In the genomic region with DNA sequence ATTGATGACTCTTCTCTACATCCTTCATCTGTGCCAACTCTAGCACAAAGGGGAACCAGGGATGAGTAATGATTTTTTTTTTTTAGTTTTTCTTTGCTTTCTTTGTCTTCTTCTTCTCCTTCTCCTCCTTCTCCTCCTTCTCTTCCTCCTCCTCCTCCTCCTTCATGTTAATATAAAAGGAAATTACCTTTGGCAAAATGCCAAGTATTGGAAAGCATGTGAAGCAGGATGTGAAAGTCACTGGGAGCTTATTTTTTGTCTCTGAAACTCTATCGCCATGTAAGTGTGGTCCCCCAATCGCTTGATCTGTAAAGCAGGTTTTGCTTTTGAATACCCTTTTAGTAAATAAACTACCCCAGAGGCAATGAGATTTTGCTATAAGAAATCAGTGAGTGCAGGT, we compare ENCODE assay signal across 1 cellular context.
TF ChIP-seq lines count a peak whose summit lies in the region.

No MANE protein-coding gene starts in this region.

TF ChIP-seq in K562, 482 proteins besides CTCF, POLR2A, EP300 and RAD21 (continued from another document):
- TF ChIP-seq, protein P1, sequence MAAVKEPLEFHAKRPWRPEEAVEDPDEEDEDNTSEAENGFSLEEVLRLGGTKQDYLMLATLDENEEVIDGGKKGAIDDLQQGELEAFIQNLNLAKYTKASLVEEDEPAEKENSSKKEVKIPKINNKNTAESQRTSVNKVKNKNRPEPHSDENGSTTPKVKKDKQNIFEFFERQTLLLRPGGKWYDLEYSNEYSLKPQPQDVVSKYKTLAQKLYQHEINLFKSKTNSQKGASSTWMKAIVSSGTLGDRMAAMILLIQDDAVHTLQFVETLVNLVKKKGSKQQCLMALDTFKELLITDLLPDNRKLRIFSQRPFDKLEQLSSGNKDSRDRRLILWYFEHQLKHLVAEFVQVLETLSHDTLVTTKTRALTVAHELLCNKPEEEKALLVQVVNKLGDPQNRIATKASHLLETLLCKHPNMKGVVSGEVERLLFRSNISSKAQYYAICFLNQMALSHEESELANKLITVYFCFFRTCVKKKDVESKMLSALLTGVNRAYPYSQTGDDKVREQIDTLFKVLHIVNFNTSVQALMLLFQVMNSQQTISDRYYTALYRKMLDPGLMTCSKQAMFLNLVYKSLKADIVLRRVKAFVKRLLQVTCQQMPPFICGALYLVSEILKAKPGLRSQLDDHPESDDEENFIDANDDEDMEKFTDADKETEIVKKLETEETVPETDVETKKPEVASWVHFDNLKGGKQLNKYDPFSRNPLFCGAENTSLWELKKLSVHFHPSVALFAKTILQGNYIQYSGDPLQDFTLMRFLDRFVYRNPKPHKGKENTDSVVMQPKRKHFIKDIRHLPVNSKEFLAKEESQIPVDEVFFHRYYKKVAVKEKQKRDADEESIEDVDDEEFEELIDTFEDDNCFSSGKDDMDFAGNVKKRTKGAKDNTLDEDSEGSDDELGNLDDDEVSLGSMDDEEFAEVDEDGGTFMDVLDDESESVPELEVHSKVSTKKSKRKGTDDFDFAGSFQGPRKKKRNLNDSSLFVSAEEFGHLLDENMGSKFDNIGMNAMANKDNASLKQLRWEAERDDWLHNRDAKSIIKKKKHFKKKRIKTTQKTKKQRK (IDR thresholded peaks at IDR 0.05; ENCODE audit: borderline replicate concordance, low read depth, low read length): no peak
- TF ChIP-seq NFIX (CRISPR knock-in tag; IDR thresholded peaks at IDR 0.05; ENCODE audit: low read depth) (peak; percentile 94), PHB2 (IDR thresholded peaks at IDR 0.05; ENCODE audit: low read depth) (no peak)
